9 cellular contexts compared by ENCODE assay signal in genomic region chr11:134412508-134413333, GRCh38. TPM values are rescaled to one million over a fixed set of nuclear protein-coding genes. Genes with fewer than 3 reads are reported as not detected.
DNase-seq lines count a peak whose midpoint lies in the region; ATAC-seq, FAIRE-seq and TF ChIP-seq lines count a peak whose summit lies in the region.
"Had no signal": no experiment of that assay in that cellular context is flagged by ENCODE, and none has a peak within 500 bp of the region (broad histone marks: within the 10 kb centered on the region; RNA-seq: fewer than 3 reads in every experiment).

No MANE protein-coding gene starts in this region.

- no peaks in the 10 kb centered on the region for H3K4me1 ChIP-seq in adipocyte (ENCODE audit: control insufficient read depth, insufficient read depth, low read length)
- H3K4me1 ChIP-seq in HepG2 (ENCODE audit: insufficient read depth, low read length): no peaks in the 10 kb centered on the region

- TF ChIP-seq RAD21 in HepG2 (CRISPR knock-in tag; IDR thresholded peaks at IDR 0.05): no peak

- H3K9me3 ChIP-seq in adipocyte (ENCODE audit: control insufficient read depth, low read length) (no peaks in the 10 kb centered on the region), HepG2 (ENCODE audit: low read length) (no peaks in the 10 kb centered on the region)
- H3K9me3 ChIP-seq: neutrophil had no signal

- no peak for TF ChIP-seq EP300 in HepG2 (IDR thresholded peaks at IDR 0.05; ENCODE audit: low read depth in 2 of 2, low read length in 2 of 2)
- no peak for TF ChIP-seq EP300 in HepG2 (CRISPR knock-in tag; IDR thresholded peaks at IDR 0.05; ENCODE audit: borderline replicate concordance)

- no peak overlapping the region for H3K4me3 ChIP-seq in adipocyte (ENCODE audit: low read length)
- no peak overlapping the region for H3K4me3 ChIP-seq in HepG2 (replicated peaks in 1 of 3; ENCODE audit: insufficient read depth in 1 of 3, low read depth in 2 of 3, low read length in 3 of 3)

- no peak for FAIRE-seq in HepG2 (lab: Jason Lieb, UNC)

- TF ChIP-seq POLR2A in HepG2 (IDR thresholded peaks at IDR 0.05; ENCODE audit: insufficient read depth in 1 of 2, low read depth in 2 of 2, low read length in 2 of 2): no peak

- BruUV-seq in HepG2 (replicated peaks; lab: Mats Ljungman, UMichigan): no TSS peak

- POLR2A ChIA-PET in HepG2 (lab: Yijun Ruan, JAX): no interaction called here
- POLR2A ChIA-PET in RWPE1 (lab: Yijun Ruan, JAX; ENCODE audit: low non-redundant PET): no interaction called here

- 28% methylated on average over 9 of the region's 64 CpGs for WGBS in HepG2 (ENCODE audit: low lambda C conversion rate)

- CTCF ChIA-PET in HepG2 (lab: Yijun Ruan, JAX; ENCODE audit: low intra/inter-chr PET ratio, low total read pairs): no interaction called here
- CTCF ChIA-PET in RWPE1 (lab: Yijun Ruan, JAX): no interaction called here

- H3K9ac ChIP-seq in adipocyte (ENCODE audit: low read length): no peak overlapping the region
- no peak overlapping the region for H3K9ac ChIP-seq in HepG2 (ENCODE audit: insufficient read depth, low read depth, low read length)

- H3K36me3 ChIP-seq in adipocyte (ENCODE audit: control insufficient read depth, insufficient read depth, low read length, severe bottlenecking) (no peaks in the 10 kb centered on the region), HepG2 (replicated peaks in 1 of 2; ENCODE audit: control insufficient read depth in 1 of 2, insufficient read depth in 2 of 2, low read length in 2 of 2) (no peaks in the 10 kb centered on the region)
- H3K36me3 ChIP-seq: neutrophil had no signal

- TF ChIP-seq CTCF in HepG2 (CRISPR knock-in tag; IDR thresholded peaks at IDR 0.05) (no peak), RWPE1 (conservative IDR thresholded peaks at IDR 0.05; ENCODE audit: low read depth) (no peak)

- H4K20me1 ChIP-seq in HepG2 (ENCODE audit: insufficient read depth, low read length): no peaks in the 10 kb centered on the region

- intact Hi-C loops in HepG2 (cut with micrococcal nuclease; ENCODE audit: unreplicated experiment): no loop called here

- H3K79me2 ChIP-seq in HepG2 (ENCODE audit: insufficient read depth, low read length): no peaks in the 10 kb centered on the region

- 0 out of 3 replicates have a peak, but pooled peaks have one; percentile 15 for ATAC-seq in HepG2

- in situ Hi-C loops in HepG2 (cut with HindIII; ENCODE audit: extremely low pct_ligation_motif_present, low pct_unique_long_range_greater_than_20kb): no loop called here

- H2AFZ ChIP-seq in HepG2 (ENCODE audit: low read length): no peak overlapping the region

- no peak overlapping the region for H3K4me2 ChIP-seq in HepG2 (ENCODE audit: low read depth, low read length)

- H3K27me3 ChIP-seq in adipocyte (replicated peaks; ENCODE audit: control insufficient read depth, insufficient read depth, low read length) (peaks cover 50% of the 10 kb centered on the region), HepG2 (ENCODE audit: control insufficient read depth in 1 of 2, insufficient read depth in 2 of 2, low read length in 2 of 2) (peaks cover 5 to 54% of the 10 kb centered on the region in 2 experiments)

- no peak overlapping the region for H3K27ac ChIP-seq in HepG2 (ENCODE audit: extremely low read length, insufficient read depth, low read length)
- H3K27ac ChIP-seq in substantia nigra (ENCODE audit: low read depth, low read length, poor library complexity, severe bottlenecking): peak overlapping the region; percentile 99
- H3K27ac ChIP-seq in RWPE1: no peak overlapping the region
- H3K27ac ChIP-seq: neutrophil had no signal

- DNase-seq in AG08396 (ENCODE audit: low spot score): peak; percentile 29
- peak; percentile 46 for DNase-seq in NCI-H1092 (lab: John Stamatoyannopoulos, UW)
- peak; percentile 1 for DNase-seq in adipocyte (ENCODE audit: low read depth)
- DNase-seq in HepG2 (ENCODE audit: low spot score): no peak
- DNase-seq in substantia nigra (lab: John Stamatoyannopoulos, UW): peak; percentile 60 to 96 (median 90)
- no peak for DNase-seq in stimulated activated naive CD4-positive, alpha-beta T cell treated with Interleukin-2 at 50 U/mL for 16 hours (lab: John Stamatoyannopoulos, UW)
- no peak for DNase-seq in NCI-H446 (lab: John Stamatoyannopoulos, UW)
- no peak for DNase-seq in RWPE1 (ENCODE audit: low spot score)

TF ChIP-seq in HepG2, 621 proteins besides CTCF, POLR2A, EP300 and RAD21 (continues in another document):
- no peak for TF ChIP-seq ZNF451 (CRISPR knock-in tag; IDR thresholded peaks at IDR 0.05)
- TF ChIP-seq, protein P1, sequence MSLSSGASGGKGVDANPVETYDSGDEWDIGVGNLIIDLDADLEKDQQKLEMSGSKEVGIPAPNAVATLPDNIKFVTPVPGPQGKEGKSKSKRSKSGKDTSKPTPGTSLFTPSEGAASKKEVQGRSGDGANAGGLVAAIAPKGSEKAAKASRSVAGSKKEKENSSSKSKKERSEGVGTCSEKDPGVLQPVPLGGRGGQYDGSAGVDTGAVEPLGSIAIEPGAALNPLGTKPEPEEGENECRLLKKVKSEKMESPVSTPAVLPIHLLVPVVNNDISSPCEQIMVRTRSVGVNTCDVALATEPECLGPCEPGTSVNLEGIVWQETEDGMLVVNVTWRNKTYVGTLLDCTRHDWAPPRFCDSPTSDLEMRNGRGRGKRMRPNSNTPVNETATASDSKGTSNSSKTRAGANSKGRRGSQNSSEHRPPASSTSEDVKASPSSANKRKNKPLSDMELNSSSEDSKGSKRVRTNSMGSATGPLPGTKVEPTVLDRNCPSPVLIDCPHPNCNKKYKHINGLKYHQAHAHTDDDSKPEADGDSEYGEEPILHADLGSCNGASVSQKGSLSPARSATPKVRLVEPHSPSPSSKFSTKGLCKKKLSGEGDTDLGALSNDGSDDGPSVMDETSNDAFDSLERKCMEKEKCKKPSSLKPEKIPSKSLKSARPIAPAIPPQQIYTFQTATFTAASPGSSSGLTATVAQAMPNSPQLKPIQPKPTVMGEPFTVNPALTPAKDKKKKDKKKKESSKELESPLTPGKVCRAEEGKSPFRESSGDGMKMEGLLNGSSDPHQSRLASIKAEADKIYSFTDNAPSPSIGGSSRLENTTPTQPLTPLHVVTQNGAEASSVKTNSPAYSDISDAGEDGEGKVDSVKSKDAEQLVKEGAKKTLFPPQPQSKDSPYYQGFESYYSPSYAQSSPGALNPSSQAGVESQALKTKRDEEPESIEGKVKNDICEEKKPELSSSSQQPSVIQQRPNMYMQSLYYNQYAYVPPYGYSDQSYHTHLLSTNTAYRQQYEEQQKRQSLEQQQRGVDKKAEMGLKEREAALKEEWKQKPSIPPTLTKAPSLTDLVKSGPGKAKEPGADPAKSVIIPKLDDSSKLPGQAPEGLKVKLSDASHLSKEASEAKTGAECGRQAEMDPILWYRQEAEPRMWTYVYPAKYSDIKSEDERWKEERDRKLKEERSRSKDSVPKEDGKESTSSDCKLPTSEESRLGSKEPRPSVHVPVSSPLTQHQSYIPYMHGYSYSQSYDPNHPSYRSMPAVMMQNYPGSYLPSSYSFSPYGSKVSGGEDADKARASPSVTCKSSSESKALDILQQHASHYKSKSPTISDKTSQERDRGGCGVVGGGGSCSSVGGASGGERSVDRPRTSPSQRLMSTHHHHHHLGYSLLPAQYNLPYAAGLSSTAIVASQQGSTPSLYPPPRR (CRISPR knock-in tag; IDR thresholded peaks at IDR 0.05; ENCODE audit: borderline replicate concordance): no peak
- TF ChIP-seq ZNF761 (CRISPR knock-in tag; conservative IDR thresholded peaks at IDR 0.05): no peak
- no peak for TF ChIP-seq GFI1 (CRISPR knock-in tag; IDR thresholded peaks at IDR 0.05; ENCODE audit: borderline replicate concordance)
- no peak for TF ChIP-seq DMTF1 (CRISPR knock-in tag; IDR thresholded peaks at IDR 0.05)
- TF ChIP-seq KDM4B (CRISPR knock-in tag; IDR thresholded peaks at IDR 0.05): no peak
- no peak for TF ChIP-seq ZNF724P (CRISPR knock-in tag; IDR thresholded peaks at IDR 0.05; ENCODE audit: borderline replicate concordance)

RNA-seq across cellular contexts. Expression of gene B3GAT1, which starts 0.7 kb away (rescaled TPM):
- total RNA-seq in HepG2 (2016; rRNA removed; fragmentation: Illumina TruSeq; extraction: Trizol): not detected in 2 replicates
- not detected in 2 replicates for total RNA-seq in HepG2 (2016; cell fraction: cytosol; rRNA removed; fragmentation: Illumina TruSeq; extraction: Trizol; ENCODE audit: low read depth)
- not detected in 2 replicates for total RNA-seq in HepG2 (2016; cell fraction: insoluble cytoplasmic fraction; rRNA removed; fragmentation: Illumina TruSeq; extraction: Trizol)
- total RNA-seq in HepG2 (2016; cell fraction: membrane; rRNA removed; fragmentation: Illumina TruSeq; extraction: Trizol): not detected in 2 replicates
- total RNA-seq in HepG2 (2016; cell fraction: nucleus; rRNA removed; fragmentation: Illumina TruSeq; extraction: Trizol): not detected in 2 replicates
- not detected in 2 replicates for polyA plus RNA-seq in HepG2 (2011; rRNA removed)
- not detected in 2 replicates for polyA plus RNA-seq in HepG2 (2011; cell fraction: cytosol; rRNA removed)
- polyA plus RNA-seq in HepG2 (2011; cell fraction: nucleus; rRNA removed): not detected in 2 replicates
- not detected in 2 replicates for polyA plus RNA-seq in HepG2 (2012)
- polyA plus RNA-seq in HepG2 (2016; cell fraction: cytosol; fragmentation: Illumina TruSeq; extraction: Trizol; ENCODE audit: low read depth): not detected in 2 replicates
- not detected in 2 replicates for polyA plus RNA-seq in HepG2 (2016; cell fraction: insoluble cytoplasmic fraction; fragmentation: Illumina TruSeq; extraction: Trizol; ENCODE audit: low read depth)
- not detected in 2 replicates for polyA plus RNA-seq in HepG2 (2016; cell fraction: membrane; fragmentation: Illumina TruSeq; extraction: Trizol; ENCODE audit: low read depth)
- polyA plus RNA-seq in HepG2 (2016; cell fraction: nucleus; fragmentation: Illumina TruSeq; extraction: Trizol; ENCODE audit: insufficient read depth, low read depth): not detected in 2 replicates
- polyA minus RNA-seq in HepG2 (2011; rRNA and poly(A)+ RNA removed; ENCODE audit: low replicate concordance): not detected in 2 replicates
- not detected in 2 replicates for polyA minus RNA-seq in HepG2 (2011; cell fraction: cytosol; rRNA and poly(A)+ RNA removed)
- polyA minus RNA-seq in HepG2 (2011; cell fraction: nucleus; rRNA and poly(A)+ RNA removed): not detected in 2 replicates

Comparison
In these comparisons a context has a peak if more than half of its experiments do, and no peak if none do; other contexts are left out.
1. DNase-seq: peak in AG08396 (single experiment), NCI-H1092 (single experiment), adipocyte (single experiment) and substantia nigra (49 of 49); none in HepG2 (single experiment), stimulated activated naive CD4-positive, alpha-beta T cell treated with Interleukin-2 at 50 U/mL for 16 hours (single experiment), NCI-H446 (0 of 2) and RWPE1 (single experiment).